Comparison of ENCODE assay signal across 15 cellular contexts in the genomic region with DNA sequence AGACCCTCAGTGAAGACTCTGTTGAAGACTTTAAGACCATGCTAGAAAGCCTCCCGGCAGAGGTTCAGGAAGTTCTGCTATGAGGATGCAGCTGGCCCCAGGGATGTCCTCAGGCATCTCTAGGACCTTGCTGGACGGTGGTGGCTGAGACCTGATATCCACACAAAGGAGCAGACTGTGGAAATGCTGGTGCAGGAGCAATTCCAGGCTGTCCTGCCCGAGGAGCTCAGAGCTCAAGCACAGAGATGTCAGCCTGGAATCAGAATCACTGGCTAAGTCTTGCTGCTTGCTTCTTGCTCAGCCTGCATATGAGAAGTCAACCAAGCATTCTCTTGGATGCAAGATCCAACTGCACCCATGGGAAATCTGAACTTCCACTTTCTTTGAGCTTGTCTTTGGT. TPM values are rescaled to one million over a fixed set of nuclear protein-coding genes. Genes with fewer than 3 reads are reported as not detected.
DNase-seq lines count a peak whose midpoint lies in the region; ATAC-seq and TF ChIP-seq lines count a peak whose summit lies in the region.
"Had no signal": no experiment of that assay in that cellular context is flagged by ENCODE, and none has a peak within 500 bp of the region (broad histone marks: within the 10 kb centered on the region; RNA-seq: fewer than 3 reads in every experiment).

No MANE protein-coding gene starts in this region.

- TF ChIP-seq CTCF in HEK293 (tag by site-specific recombination; IDR thresholded peaks at IDR 0.05) = no peak
- TF ChIP-seq CTCF in Peyer's patch (IDR thresholded peaks at IDR 0.05) = no peak

- H3K4me1 ChIP-seq in HEK293 (ENCODE audit: control insufficient read depth, insufficient read depth, low read length) = no peaks in the 10 kb centered on the region
- peaks cover 14% of the 10 kb centered on the region for H3K4me1 ChIP-seq in rectal smooth muscle tissue (ENCODE audit: control insufficient read depth, insufficient read depth, low read length)
- peaks cover 0 to 28% (median 0%) of the 10 kb centered on the region in 4 donors for H3K4me1 ChIP-seq in Peyer's patch

- H3K27ac Mint-ChIP-seq in T-helper 1 cell treated with Interleukin-12 subunit alpha and Interleukin-12 subunit beta and Interleukin-4 antibody, amounts not matched to agents 30 μg/mL and 1 μg/mL, for 36 hours = peak overlapping the region; percentile 36

- H3K27ac ChIP-seq in HEK293 (ENCODE audit: extremely low read depth, low read depth, low read length) (no peak overlapping the region), rectal smooth muscle tissue (ENCODE audit: low read depth, low read length) (peak overlapping the region; percentile 73), Peyer's patch (peak overlapping the region in 1 of 4 donors; percentile 22)
- H3K27ac ChIP-seq: 22Rv1, GM23248 had no signal

- no peaks in the 10 kb centered on the region for H3K27me3 Mint-ChIP-seq in T-helper 1 cell treated with Interleukin-12 subunit alpha and Interleukin-12 subunit beta and Interleukin-4 antibody, amounts not matched to agents 30 μg/mL and 1 μg/mL, for 36 hours (ENCODE audit: low read depth)

- DNase-seq in T-helper 1 cell = no peak
- DNase-seq in islet precursor cell = peak; percentile 63
- no peak for DNase-seq in NCI-H748 treated with DMSO at 0.1 percent for 48 hours (lab: John Stamatoyannopoulos, UW)
- DNase-seq in Peyer's patch = no peak
- DNase-seq: DMS79, GM23248, NCI-H1436, NCI-H2081, NCI-H510A treated with DMSO at 0.1 percent for 48 hours had no signal

- no peak overlapping the region for H3K4me3 Mint-ChIP-seq in T-helper 1 cell treated with Interleukin-12 subunit alpha and Interleukin-12 subunit beta and Interleukin-4 antibody, amounts not matched to agents 30 μg/mL and 1 μg/mL, for 36 hours

- POLR2A ChIA-PET in HEK293 (lab: Yijun Ruan, JAX) = interaction anchor here (0.7 to 4.6 kb wide), 3 partner anchors 9 to 25 kb away, joined by 5 to 22 read pairs (median 6); a partner anchor contains a TSS

- H3K4me3 ChIP-seq in HEK293 (ENCODE audit: low read depth, low read length) = no peak overlapping the region
- no peak overlapping the region for H3K4me3 ChIP-seq in rectal smooth muscle tissue (ENCODE audit: low read length)
- no peak overlapping the region for H3K4me3 ChIP-seq in Peyer's patch
- H3K4me3 ChIP-seq: BLaER1 treated with 17β-estradiol and CSF1 and Interleukin-3, amounts not matched to agents 10 nM and 100 nM; GM23248 had no signal

- no peak for TF ChIP-seq POLR2A in Peyer's patch (IDR thresholded peaks at IDR 0.05)

- no peak overlapping the region for H3K9ac ChIP-seq in rectal smooth muscle tissue (ENCODE audit: low read length)
- H3K9ac ChIP-seq: GM23248 had no signal

- peaks cover 0 to 15% of the 10 kb centered on the region in 2 experiments; a peak in 1 of 3 replicates for H3K36me3 ChIP-seq in HEK293 (ENCODE audit: control insufficient read depth in 2 of 2, insufficient read depth in 1 of 2, low read length in 2 of 2)
- no peaks in the 10 kb centered on the region for H3K36me3 ChIP-seq in rectal smooth muscle tissue (ENCODE audit: control insufficient read depth, insufficient read depth, low read length)
- no peaks in the 10 kb centered on the region for H3K36me3 ChIP-seq in Peyer's patch

- H3K9me3 ChIP-seq in HEK293 (ENCODE audit: control insufficient read depth, insufficient read depth, low read depth, low read length) = no peaks in the 10 kb centered on the region
- no peaks in the 10 kb centered on the region for H3K9me3 ChIP-seq in Peyer's patch
- H3K9me3 ChIP-seq: BLaER1 treated with 17β-estradiol and CSF1 and Interleukin-3, amounts not matched to agents 10 nM and 100 nM had no signal

- ATAC-seq in HG02840 (IDR thresholded peaks at IDR 0.05; ENCODE audit: low FRiP score, unreplicated experiment) = no peak

- no peaks in the 10 kb centered on the region for H3K9me3 Mint-ChIP-seq in T-helper 1 cell treated with Interleukin-12 subunit alpha and Interleukin-12 subunit beta and Interleukin-4 antibody, amounts not matched to agents 30 μg/mL and 1 μg/mL, for 36 hours

- CTCF ChIA-PET in HEK293 (lab: Yijun Ruan, JAX) = interaction anchor here (0.6 kb wide), 1 partner anchor 27 kb away, joined by 3 read pairs; no protein-coding TSS in a partner anchor

- H3K36me3 Mint-ChIP-seq in T-helper 1 cell treated with Interleukin-12 subunit alpha and Interleukin-12 subunit beta and Interleukin-4 antibody, amounts not matched to agents 30 μg/mL and 1 μg/mL, for 36 hours (ENCODE audit: low read depth) = peaks cover 6% of the 10 kb centered on the region

- H3K27me3 ChIP-seq in rectal smooth muscle tissue (ENCODE audit: control insufficient read depth, insufficient read depth, low read length) = no peaks in the 10 kb centered on the region
- H3K27me3 ChIP-seq in Peyer's patch = no peaks in the 10 kb centered on the region
- H3K27me3 ChIP-seq: BLaER1 treated with 17β-estradiol and CSF1 and Interleukin-3, amounts not matched to agents 10 nM and 100 nM had no signal

- peaks cover 46% of the 10 kb centered on the region for H3K4me1 Mint-ChIP-seq in T-helper 1 cell treated with Interleukin-12 subunit alpha and Interleukin-12 subunit beta and Interleukin-4 antibody, amounts not matched to agents 30 μg/mL and 1 μg/mL, for 36 hours (ENCODE audit: low read depth)

TF ChIP-seq in HEK293, 187 proteins besides CTCF, POLR2A, EP300 and RAD21:
- TF ChIP-seq YY2 (tag by site-specific recombination; IDR thresholded peaks at IDR 0.05) (no peak), ZBTB17 (tag by site-specific recombination; IDR thresholded peaks at IDR 0.05) (peak; percentile 77), HOXA7 (CRISPR knock-in tag; IDR thresholded peaks at IDR 0.05; ENCODE audit: borderline replicate concordance) (no peak), ZNF777 (tag by site-specific recombination; IDR thresholded peaks at IDR 0.05; ENCODE audit: borderline replicate concordance) (no peak), EGR2 (tag by site-specific recombination; IDR thresholded peaks at IDR 0.05; ENCODE audit: low read depth) (no peak), TRIM28 (IDR thresholded peaks at IDR 0.05; ENCODE audit: borderline replicate concordance, low read length) (no peak), KLF9 (tag by site-specific recombination; IDR thresholded peaks at IDR 0.05; ENCODE audit: low read depth) (no peak)

RNA-seq across cellular contexts. Expression of a gene that starts 22.0 kb away (rescaled TPM):
- total RNA-seq in Peyer's patch = 100 to 1,000 TPM in 3 of 4 donors, 10 to 100 TPM in 1; 89.6 to 224 (median 157) TPM

RNA-seq across cellular contexts. Expression of a gene that starts 29.0 kb away (rescaled TPM):
- total RNA-seq in Peyer's patch = not detected
- total RNA-seq: GM23248 had no signal

RNA-seq across cellular contexts. Expression of a gene that starts 53.7 kb away (rescaled TPM):
- not detected for total RNA-seq in Peyer's patch
- total RNA-seq: GM23248 had no signal
